In the genomic region with DNA sequence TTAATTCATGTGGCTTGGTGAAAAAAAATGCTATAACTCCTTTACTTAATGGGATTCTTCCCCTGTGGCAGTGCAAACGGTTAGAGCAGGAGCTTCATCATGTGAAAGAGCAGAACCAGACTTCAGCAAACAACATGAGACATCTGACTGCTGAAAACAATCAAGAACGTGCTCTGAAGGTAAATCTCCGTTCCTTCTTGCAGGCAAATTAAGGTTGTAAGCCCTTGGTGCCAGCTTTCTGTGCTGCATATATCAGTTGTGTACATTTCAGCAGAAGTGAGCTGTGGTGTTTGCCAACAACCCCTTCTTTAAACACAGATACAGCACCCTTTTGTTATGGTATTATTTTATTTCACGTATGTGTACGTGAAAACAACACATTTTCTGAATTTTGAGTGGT, we compare ENCODE assay signal across 27 cellular contexts.
DNase-seq lines count a peak whose midpoint lies in the region; ATAC-seq, FAIRE-seq and TF ChIP-seq lines count a peak whose summit lies in the region.
"Had no signal": no experiment of that assay in that cellular context is flagged by ENCODE, and none has a peak within 500 bp of the region (broad histone marks: within the 10 kb centered on the region; RNA-seq: fewer than 3 reads in every experiment).

No MANE protein-coding gene starts in this region.

- H3K27me3 Mint-ChIP-seq in T-cell, result no peaks in the 10 kb centered on the region
- H3K27me3 Mint-ChIP-seq: activated CD4-positive, alpha-beta T cell treated with anti-CD3 and anti-CD28 coated beads, Interleukin-2, amount 10 ng/mL, durations not matched to agents 7 days and 5 days; activated naive CD4-positive, alpha-beta T cell treated with anti-CD3 and anti-CD28 coated beads, Interleukin-2, amount 10 ng/mL, durations not matched to agents 7 days and 5 days; naive thymus-derived CD4-positive, alpha-beta T cell; type B pancreatic cell had no signal

- TF ChIP-seq CTCF in hepatocyte (IDR thresholded peaks at IDR 0.05; ENCODE audit: poor library complexity) (no peak), kidney (IDR thresholded peaks at IDR 0.05; ENCODE audit: borderline replicate concordance, extremely low read depth, insufficient read depth) (no peak)

- peaks cover 4 to 20% (median 13%) of the 10 kb centered on the region in 3 donors for H3K9me3 Mint-ChIP-seq in T-cell

- POLR2A ChIA-PET in T-cell (lab: Charles Lee), result no interaction called here

- H3K9me2 ChIP-seq in hepatocyte (replicated peaks; ENCODE audit: insufficient read depth), result no peaks in the 10 kb centered on the region

- intact Hi-C loops in kidney (cut with DNase I), result no loop called here

- H3K36me3 ChIP-seq in hepatocyte (replicated peaks; ENCODE audit: insufficient read depth, low read depth), result no peaks in the 10 kb centered on the region
- H3K36me3 ChIP-seq in kidney (ENCODE audit: control insufficient read depth in 1 of 2, insufficient read depth in 2 of 2, low read length in 2 of 2), result no peaks in the 10 kb centered on the region
- H3K36me3 ChIP-seq: breast epithelium, heart right ventricle had no signal

- peak overlapping the region; percentile 36 for H3K4me2 ChIP-seq in hepatocyte
- H3K4me2 ChIP-seq: smooth muscle cell had no signal

- H3K9me3 ChIP-seq in hepatocyte (ENCODE audit: low read depth) (no peaks in the 10 kb centered on the region), kidney (ENCODE audit: control insufficient read depth in 1 of 2, low read length in 2 of 2) (peaks cover 0 to 2% of the 10 kb centered on the region in 2 donors)

- no peak overlapping the region for H3K4me3 Mint-ChIP-seq in T-cell
- H3K4me3 Mint-ChIP-seq: activated CD4-positive, alpha-beta T cell treated with anti-CD3 and anti-CD28 coated beads, Interleukin-2, amount 10 ng/mL, durations not matched to agents 7 days and 5 days; activated naive CD4-positive, alpha-beta T cell treated with anti-CD3 and anti-CD28 coated beads, Interleukin-2, amount 10 ng/mL, durations not matched to agents 7 days and 5 days; CD8-positive, alpha-beta T cell; naive thymus-derived CD4-positive, alpha-beta T cell; T-helper 2 cell treated with Interferon-gamma antibody and Interleukin-4, amounts not matched to agents 5 μg/mL and 100 μg/mL, for 36 hours; type B pancreatic cell had no signal

- H2AFZ ChIP-seq in hepatocyte, result no peak overlapping the region

- no peak overlapping the region for H3K27ac Mint-ChIP-seq in T-cell
- H3K27ac Mint-ChIP-seq: activated CD4-positive, alpha-beta T cell treated with anti-CD3 and anti-CD28 coated beads, Interleukin-2, amount 10 ng/mL, durations not matched to agents 7 days and 5 days; activated naive CD4-positive, alpha-beta T cell treated with anti-CD3 and anti-CD28 coated beads, Interleukin-2, amount 10 ng/mL, durations not matched to agents 7 days and 5 days; CD8-positive, alpha-beta T cell; naive thymus-derived CD4-positive, alpha-beta T cell; T-helper 2 cell treated with Interferon-gamma antibody and Interleukin-4, amounts not matched to agents 5 μg/mL and 100 μg/mL, for 36 hours; type B pancreatic cell had no signal

- no peak overlapping the region for H3K4me3 ChIP-seq in hepatocyte
- no peak overlapping the region for H3K4me3 ChIP-seq in kidney (ENCODE audit: low read length in 2 of 2)
- H3K4me3 ChIP-seq: breast epithelium, heart right ventricle, smooth muscle cell had no signal

- no peaks in the 10 kb centered on the region for H4K20me1 ChIP-seq in hepatocyte (ENCODE audit: insufficient read depth, poor library complexity, severe bottlenecking)

- H3K4me1 ChIP-seq in hepatocyte (ENCODE audit: insufficient read depth), result no peaks in the 10 kb centered on the region
- no peaks in the 10 kb centered on the region for H3K4me1 ChIP-seq in kidney (ENCODE audit: control insufficient read depth in 1 of 2, insufficient read depth in 1 of 2, low read depth in 1 of 2, low read length in 2 of 2)
- H3K4me1 ChIP-seq: breast epithelium, heart right ventricle had no signal

- H3K27ac ChIP-seq in hepatocyte (no peak overlapping the region), kidney (ENCODE audit: low read depth in 2 of 2, low read length in 2 of 2) (no peak overlapping the region)
- H3K27ac ChIP-seq: heart right ventricle had no signal

- 31% methylated on average over 5 of the region's 5 CpGs for WGBS in hepatocyte (ENCODE audit: low lambda C conversion rate, missing lambda C conversion rate)

- no peaks in the 10 kb centered on the region for H3K36me3 Mint-ChIP-seq in T-cell
- H3K36me3 Mint-ChIP-seq: activated naive CD4-positive, alpha-beta T cell treated with anti-CD3 and anti-CD28 coated beads, Interleukin-2, amount 10 ng/mL, durations not matched to agents 7 days and 5 days; CD8-positive, alpha-beta T cell; naive thymus-derived CD4-positive, alpha-beta T cell had no signal

- ATAC-seq in GM19452 (IDR thresholded peaks at IDR 0.05; ENCODE audit: unreplicated experiment) (no peak), T-cell (replicated peaks in 1 of 4) (no peak)
- ATAC-seq: CD8-positive, alpha-beta T cell; heart right ventricle; left lobe of liver; naive thymus-derived CD4-positive, alpha-beta T cell had no signal

- H3K79me2 ChIP-seq in hepatocyte, result no peaks in the 10 kb centered on the region

- FAIRE-seq in kidney (lab: Jason Lieb, UNC), result no peak

- no peaks in the 10 kb centered on the region for H3K4me1 Mint-ChIP-seq in T-cell
- H3K4me1 Mint-ChIP-seq: activated CD4-positive, alpha-beta T cell treated with anti-CD3 and anti-CD28 coated beads, Interleukin-2, amount 10 ng/mL, durations not matched to agents 7 days and 5 days; activated naive CD4-positive, alpha-beta T cell treated with anti-CD3 and anti-CD28 coated beads, Interleukin-2, amount 10 ng/mL, durations not matched to agents 7 days and 5 days; naive thymus-derived CD4-positive, alpha-beta T cell had no signal

- DNase-seq in DMS53 treated with DMSO at 0.1 percent for 48 hours (lab: John Stamatoyannopoulos, UW; ENCODE audit: unreplicated experiment) (peak; percentile 37), NCI-H1436 (lab: John Stamatoyannopoulos, UW) (peak; percentile 3), NCI-H526 treated with DMSO at 0.1 percent for 48 hours (lab: John Stamatoyannopoulos, UW) (peak; percentile 84), hepatocyte (ENCODE audit: low spot score) (no peak), kidney (no peak), AML-193 (lab: John Stamatoyannopoulos, UW) (no peak), T-cell (no peak)
- DNase-seq: activated CD4-positive, alpha-beta T cell treated with anti-CD3 and anti-CD28 coated beads, Interleukin-2, amount 10 ng/mL, durations not matched to agents 7 days and 5 days; activated naive CD4-positive, alpha-beta T cell treated with anti-CD3 and anti-CD28 coated beads, Interleukin-2, amount 10 ng/mL, durations not matched to agents 7 days and 5 days; activated T-cell treated with anti-CD3 and anti-CD28 coated beads, Interleukin-2, amount 50 U/mL, for 48 hours; amniotic stem cell; CD8-positive, alpha-beta T cell; DMS79 treated with DMSO at 0.1 percent for 48 hours; effector CD8-positive, alpha-beta T cell; erythroblast; GOT3; heart right ventricle; Kasumi-1; naive thymus-derived CD4-positive, alpha-beta T cell; NCI-H446; occipital lobe had no signal

- H3K27me3 ChIP-seq in hepatocyte, result no peaks in the 10 kb centered on the region
- H3K27me3 ChIP-seq: breast epithelium, heart right ventricle had no signal

- CTCF ChIA-PET in T-cell (lab: Charles Lee), result no interaction called here

- H3K9ac ChIP-seq in kidney (ENCODE audit: low read length in 2 of 2), result no peak overlapping the region

Comparison
In these comparisons a context has a peak if more than half of its experiments do, and no peak if none do; other contexts are left out.
1. DNase-seq: peak in DMS53 treated with DMSO at 0.1 percent for 48 hours (single experiment), NCI-H1436 (single experiment) and NCI-H526 treated with DMSO at 0.1 percent for 48 hours (single experiment); none in hepatocyte (single experiment), kidney (single experiment), AML-193 (0 of 2) and T-cell (0 of 34).